ENCODE assay signal across 18 cellular contexts in genomic region chr6:43435682-43436437, GRCh38. TPM values are rescaled to one million over a fixed set of nuclear protein-coding genes. Genes with fewer than 3 reads are reported as not detected.
DNase-seq lines count a peak whose midpoint lies in the region; ATAC-seq and TF ChIP-seq lines count a peak whose summit lies in the region.
"Had no signal": no experiment of that assay in that cellular context is flagged by ENCODE, and none has a peak within 500 bp of the region (broad histone marks: within the 10 kb centered on the region; RNA-seq: fewer than 3 reads in every experiment).

No MANE protein-coding gene starts in this region.

- H3K9me3 Mint-ChIP-seq in endodermal cell (no peaks in the 10 kb centered on the region), nephron progenitor cell (no peaks in the 10 kb centered on the region)
- H3K9me3 Mint-ChIP-seq: CD4-positive, alpha-beta memory T cell; WTC11 had no signal

- intact Hi-C loops in left cardiac atrium (cut with DNase I) (no loop called here), upper lobe of right lung (cut with DNase I) (no loop called here), lower lobe of right lung (cut with DNase I) (no loop called here)

- H3K36me3 ChIP-seq in cardiac muscle cell (peaks cover 7% of the 10 kb centered on the region), endodermal cell (ENCODE audit: control insufficient read depth, insufficient read depth, low read length) (peaks cover 24% of the 10 kb centered on the region), upper lobe of right lung (peaks cover 62% of the 10 kb centered on the region), lower lobe of right lung (peaks cover 78% of the 10 kb centered on the region)

- H3K9ac ChIP-seq in endodermal cell (ENCODE audit: extremely low read depth, low read length, poor library complexity, severe bottlenecking), result no peak overlapping the region
- H3K9ac ChIP-seq: KMS-11 had no signal

- H3K4me1 Mint-ChIP-seq in endodermal cell (no peaks in the 10 kb centered on the region), nephron progenitor cell (peaks cover 26% of the 10 kb centered on the region)
- H3K4me1 Mint-ChIP-seq: WTC11 had no signal

- H3K36me3 Mint-ChIP-seq in endodermal cell (ENCODE audit: low read depth) (peaks cover 31% of the 10 kb centered on the region), nephron progenitor cell (ENCODE audit: low read depth) (peaks cover 12% of the 10 kb centered on the region)

- H3K9me3 ChIP-seq in cardiac muscle cell (ENCODE audit: low read depth) (no peaks in the 10 kb centered on the region), endodermal cell (ENCODE audit: control insufficient read depth, low read length) (no peaks in the 10 kb centered on the region), upper lobe of right lung (no peaks in the 10 kb centered on the region), lower lobe of right lung (no peaks in the 10 kb centered on the region)
- H3K9me3 ChIP-seq: HAP-1 had no signal

- 95% methylated on average over 6 to 9 of the region's 9 CpGs for WGBS in endodermal cell (ENCODE audit: insufficient coverage in 1 of 2, insufficient read length in 1 of 2), 2 experiments

- H3K4me3 ChIP-seq in cardiac muscle cell (no peak overlapping the region), endodermal cell (ENCODE audit: low read length) (no peak overlapping the region), upper lobe of right lung (no peak overlapping the region), lower lobe of right lung (no peak overlapping the region)
- H3K4me3 ChIP-seq: HAP-1, lung, smooth muscle cell had no signal

- no peak for ATAC-seq in left cardiac atrium
- ATAC-seq in upper lobe of right lung, result no peak
- ATAC-seq in lower lobe of right lung, result no peak
- ATAC-seq: WTC11 had no signal

- TF ChIP-seq CTCF in cardiac muscle cell (IDR thresholded peaks at IDR 0.05; ENCODE audit: low read depth, low read length) (no peak), endodermal cell (conservative IDR thresholded peaks at IDR 0.05) (no peak), nephron progenitor cell (IDR thresholded peaks at IDR 0.05) (no peak), upper lobe of right lung (IDR thresholded peaks at IDR 0.05) (no peak), lower lobe of right lung (IDR thresholded peaks at IDR 0.05) (no peak)

- H3K27ac ChIP-seq in cardiac muscle cell (peak overlapping the region; percentile 73), endodermal cell (ENCODE audit: low read depth, low read length) (no peak overlapping the region), upper lobe of right lung (peak overlapping the region; percentile 30), lower lobe of right lung (no peak overlapping the region)
- H3K27ac ChIP-seq: KMS-11 had no signal

- H3K27me3 Mint-ChIP-seq in endodermal cell (ENCODE audit: insufficient read depth) (no peaks in the 10 kb centered on the region), nephron progenitor cell (ENCODE audit: low read depth, poor library complexity) (peaks cover 3% of the 10 kb centered on the region)
- H3K27me3 Mint-ChIP-seq: CD4-positive, alpha-beta memory T cell had no signal

- H3K27me3 ChIP-seq in cardiac muscle cell (no peaks in the 10 kb centered on the region), endodermal cell (ENCODE audit: control insufficient read depth, insufficient read depth, low read length, poor library complexity, severe bottlenecking) (no peaks in the 10 kb centered on the region), upper lobe of right lung (no peaks in the 10 kb centered on the region), lower lobe of right lung (ENCODE audit: low read depth) (no peaks in the 10 kb centered on the region)

- DNase-seq in cardiac muscle cell (ENCODE audit: low read depth in 1 of 2, low spot score in 1 of 2), result no peak
- DNase-seq in left cardiac atrium, result no peak
- DNase-seq in endodermal cell, result no peak
- no peak for DNase-seq in nephron progenitor cell
- no peak for DNase-seq in upper lobe of right lung
- DNase-seq in NCI-H1048 (lab: John Stamatoyannopoulos, UW), result no peak
- DNase-seq in lower lobe of right lung, result no peak
- DNase-seq in stimulated activated CD4-positive, alpha-beta T cell treated with anti-CD3 and anti-CD28 coated beads, Interleukin-2, amount 100 ng/mL, for 48 hours, result no peak
- DNase-seq: activated effector memory CD4-positive, alpha-beta T cell treated with Interleukin-2 at 50 U/mL for 16 hours; anterior cingulate cortex; CD4-positive, alpha-beta memory T cell; NCI-H345 had no signal

- H3K27ac Mint-ChIP-seq in endodermal cell (peak overlapping the region; percentile 55), nephron progenitor cell (peak overlapping the region; percentile 98)
- H3K27ac Mint-ChIP-seq: WTC11 had no signal

- H3K4me1 ChIP-seq in cardiac muscle cell (ENCODE audit: low read depth), result peaks cover 17% of the 10 kb centered on the region
- H3K4me1 ChIP-seq in endodermal cell (ENCODE audit: control insufficient read depth, insufficient read depth, low read length), result no peaks in the 10 kb centered on the region
- peaks cover 13% of the 10 kb centered on the region for H3K4me1 ChIP-seq in upper lobe of right lung
- H3K4me1 ChIP-seq in lower lobe of right lung, result peaks cover 17% of the 10 kb centered on the region
- H3K4me1 ChIP-seq: HAP-1 had no signal

- no peak overlapping the region for H3K4me3 Mint-ChIP-seq in endodermal cell
- H3K4me3 Mint-ChIP-seq in nephron progenitor cell, result no peak overlapping the region
- H3K4me3 Mint-ChIP-seq: CD4-positive, alpha-beta memory T cell; WTC11 had no signal

RNA-seq across cellular contexts. Expression of gene ABCC10, which starts 8.5 kb away (rescaled TPM):
- 19.8 and 25.6 TPM in 2 replicates for total RNA-seq in cardiac muscle cell
- polyA plus RNA-seq in cardiac muscle cell, result 20.6 and 29.4 TPM in 2 replicates
- 10 to 100 TPM; 12.5 to 13.7 TPM for total RNA-seq in left cardiac atrium
- total RNA-seq in endodermal cell, result 10 to 100 TPM; 34.1 to 44.8 TPM
- 26.7 TPM for polyA plus RNA-seq in endodermal cell (2013, experiment 1 of 2)
- polyA plus RNA-seq in endodermal cell (2013, experiment 2 of 2), result 25.0 TPM
- 30.0 TPM for total RNA-seq in upper lobe of right lung
- 34.4 TPM for total RNA-seq in lower lobe of right lung

RNA-seq across cellular contexts. Expression of gene DLK2, which starts 19.5 kb away (rescaled TPM):
- 4.4 and 5.2 TPM in 2 replicates for total RNA-seq in cardiac muscle cell
- polyA plus RNA-seq in cardiac muscle cell, result 4.6 and 5.0 TPM in 2 replicates
- total RNA-seq in left cardiac atrium, result under 1 TPM in 1 of 2 donors, not detected in 1; 0.68 TPM
- total RNA-seq in endodermal cell, result not detected
- 0.68 TPM for polyA plus RNA-seq in endodermal cell (2013, experiment 1 of 2)
- 0.46 TPM for polyA plus RNA-seq in endodermal cell (2013, experiment 2 of 2)
- total RNA-seq in upper lobe of right lung, result 0.23 TPM
- 0.53 TPM for total RNA-seq in lower lobe of right lung
- total RNA-seq: OCI-LY7 had no signal

RNA-seq across cellular contexts. Expression of gene TJAP1, which starts 41.5 kb away (rescaled TPM):
- total RNA-seq in cardiac muscle cell (24.7 and 31.2 TPM in 2 replicates), left cardiac atrium (10 to 100 TPM; 17.4 to 18.3 TPM), endodermal cell (10 to 100 TPM; 44.3 to 50.2 TPM), upper lobe of right lung (31.2 TPM), lower lobe of right lung (34.3 TPM)
- 23.1 and 25.8 TPM in 2 replicates for polyA plus RNA-seq in cardiac muscle cell
- 42.1 TPM for polyA plus RNA-seq in endodermal cell (2013, experiment 1 of 2)
- 33.3 TPM for polyA plus RNA-seq in endodermal cell (2013, experiment 2 of 2)

Comparison
In these comparisons a context has a peak if more than half of its experiments do, and no peak if none do; other contexts are left out.
1. H3K27ac ChIP-seq: peak in cardiac muscle cell (single experiment) and upper lobe of right lung (single experiment); none in endodermal cell (single experiment) and lower lobe of right lung (single experiment).